21 cellular contexts compared by ENCODE assay signal in the genomic region with DNA sequence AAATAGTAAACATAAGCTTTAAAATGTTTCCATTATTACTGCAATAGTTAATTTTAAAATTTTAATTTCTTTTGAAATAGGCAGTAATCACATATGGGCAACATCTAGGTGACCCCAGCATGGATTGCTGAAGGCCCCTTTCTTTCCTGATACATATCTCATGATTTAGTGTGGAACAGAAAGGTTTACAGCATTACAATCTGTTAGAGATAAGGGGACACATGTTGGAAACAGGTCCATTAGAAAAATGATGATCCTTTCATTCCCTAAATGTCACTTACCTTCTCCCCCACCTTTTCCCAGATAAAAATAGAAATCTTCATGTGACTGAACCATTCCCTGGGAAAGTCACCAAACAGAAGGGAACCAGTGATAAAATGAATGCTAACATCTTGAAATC.
DNase-seq lines count a peak whose midpoint lies in the region; ATAC-seq and TF ChIP-seq lines count a peak whose summit lies in the region.
"Had no signal": no experiment of that assay in that cellular context is flagged by ENCODE, and none has a peak within 500 bp of the region (broad histone marks: within the 10 kb centered on the region; RNA-seq: fewer than 3 reads in every experiment).

No MANE protein-coding gene starts in this region.

- no peak overlapping the region for H3K4me3 ChIP-seq in left ventricle myocardium inferior
- H3K4me3 ChIP-seq: A549; BLaER1 treated with 17β-estradiol and CSF1 and Interleukin-3, amounts not matched to agents 10 nM and 100 nM had no signal

- DNase-seq in left ventricle myocardium inferior = no peak
- no peak for DNase-seq in Right ventricle myocardium superior
- no peak for DNase-seq in NOMO-1 treated with DMSO at 0.1 percent for 48 hours (lab: John Stamatoyannopoulos, UW; ENCODE audit: unreplicated experiment)
- no peak for DNase-seq in caudate nucleus (lab: John Stamatoyannopoulos, UW)
- DNase-seq: 8988T; ACHN; AML-193; BE2C; CD4-positive, alpha-beta T cell; CD8-positive, alpha-beta memory T cell; DMS 273 treated with DMSO at 0.1 percent for 48 hours; DMS79 treated with DMSO at 0.1 percent for 48 hours; GF-D8; H7; HCEC 1CT had no signal

- peaks cover 91% of the 10 kb centered on the region for H3K4me1 Mint-ChIP-seq in nephron
- H3K4me1 Mint-ChIP-seq: CD14-positive monocyte; CD8-positive, alpha-beta memory T cell had no signal

- intact Hi-C loops in left ventricle myocardium inferior (cut with micrococcal nuclease) (no loop called here), Right ventricle myocardium superior (cut with DNase I) (loop anchor here (10.0 kb wide), 1 partner anchor 78 kb away; no protein-coding TSS in a partner anchor)

- no peaks in the 10 kb centered on the region for H3K9me3 Mint-ChIP-seq in nephron
- H3K9me3 Mint-ChIP-seq: CD4-positive, alpha-beta T cell; CD8-positive, alpha-beta memory T cell had no signal

- H3K9me3 ChIP-seq in left ventricle myocardium inferior (replicated peaks) = no peaks in the 10 kb centered on the region
- H3K9me3 ChIP-seq: A549; BE2C; BLaER1 treated with 17β-estradiol and CSF1 and Interleukin-3, amounts not matched to agents 10 nM and 100 nM had no signal

- H3K4me3 Mint-ChIP-seq in nephron = no peak overlapping the region
- H3K4me3 Mint-ChIP-seq: CD14-positive monocyte; CD4-positive, alpha-beta T cell; CD8-positive, alpha-beta memory T cell had no signal

- H3K27ac Mint-ChIP-seq in nephron = peak overlapping the region; percentile 77 to 88 (median 81)
- H3K27ac Mint-ChIP-seq: CD14-positive monocyte; CD4-positive, alpha-beta T cell; CD8-positive, alpha-beta memory T cell had no signal

- H3K36me3 Mint-ChIP-seq in nephron (ENCODE audit: low read depth) = no peaks in the 10 kb centered on the region

- no peaks in the 10 kb centered on the region for H3K36me3 ChIP-seq in left ventricle myocardium inferior
- H3K36me3 ChIP-seq: BE2C had no signal

- H3K27me3 ChIP-seq in left ventricle myocardium inferior (ENCODE audit: low read depth) = no peaks in the 10 kb centered on the region
- H3K27me3 ChIP-seq: BE2C; BLaER1 treated with 17β-estradiol and CSF1 and Interleukin-3, amounts not matched to agents 10 nM and 100 nM had no signal

- TF ChIP-seq CTCF in left ventricle myocardium inferior (IDR thresholded peaks at IDR 0.05; ENCODE audit: borderline replicate concordance) (no peak), nephron (IDR thresholded peaks at IDR 0.05; ENCODE audit: unreplicated experiment in 3 of 3) (no peak)

- H3K27me3 Mint-ChIP-seq in nephron (ENCODE audit: low read depth) = no peaks in the 10 kb centered on the region
- H3K27me3 Mint-ChIP-seq: CD4-positive, alpha-beta T cell; CD8-positive, alpha-beta memory T cell had no signal

- H3K4me1 ChIP-seq in left ventricle myocardium inferior = peaks cover 34% of the 10 kb centered on the region
- H3K4me1 ChIP-seq: A549 had no signal

- ATAC-seq in Right ventricle myocardium superior (ENCODE audit: poor library complexity) (no peak), SK-N-SH treated with all-trans-retinoic acid at 6 μM for 48 hours (no peak), HG03039 (IDR thresholded peaks at IDR 0.05; ENCODE audit: unreplicated experiment) (no peak)
- ATAC-seq: A549 had no signal

- H3K27ac ChIP-seq in left ventricle myocardium inferior (replicated peaks) (peak overlapping the region; percentile 13), caudate nucleus (ENCODE audit: low read depth, low read length) (no peak overlapping the region)
- H3K27ac ChIP-seq: A549; BLaER1 treated with 17β-estradiol and CSF1 and Interleukin-3, amounts not matched to agents 10 nM and 100 nM had no signal

TF ChIP-seq in SK-N-SH treated with all-trans-retinoic acid at 6 μM for 48 hours, 23 proteins besides CTCF, POLR2A, EP300 and RAD21:
- peak; percentile 67; the same call in 1 of the 2 replicates for TF ChIP-seq TCF4 (CRISPR knock-in tag; IDR thresholded peaks at IDR 0.05; ENCODE audit: borderline replicate concordance)
- TF ChIP-seq BACH2 (CRISPR knock-in tag; IDR thresholded peaks at IDR 0.05; ENCODE audit: borderline replicate concordance) = no peak
- TF ChIP-seq ISL1 (CRISPR knock-in tag; IDR thresholded peaks at IDR 0.05) = 0 out of 2 replicates have a peak, but pooled peaks have one; percentile 12
- TF ChIP-seq, protein P1, sequence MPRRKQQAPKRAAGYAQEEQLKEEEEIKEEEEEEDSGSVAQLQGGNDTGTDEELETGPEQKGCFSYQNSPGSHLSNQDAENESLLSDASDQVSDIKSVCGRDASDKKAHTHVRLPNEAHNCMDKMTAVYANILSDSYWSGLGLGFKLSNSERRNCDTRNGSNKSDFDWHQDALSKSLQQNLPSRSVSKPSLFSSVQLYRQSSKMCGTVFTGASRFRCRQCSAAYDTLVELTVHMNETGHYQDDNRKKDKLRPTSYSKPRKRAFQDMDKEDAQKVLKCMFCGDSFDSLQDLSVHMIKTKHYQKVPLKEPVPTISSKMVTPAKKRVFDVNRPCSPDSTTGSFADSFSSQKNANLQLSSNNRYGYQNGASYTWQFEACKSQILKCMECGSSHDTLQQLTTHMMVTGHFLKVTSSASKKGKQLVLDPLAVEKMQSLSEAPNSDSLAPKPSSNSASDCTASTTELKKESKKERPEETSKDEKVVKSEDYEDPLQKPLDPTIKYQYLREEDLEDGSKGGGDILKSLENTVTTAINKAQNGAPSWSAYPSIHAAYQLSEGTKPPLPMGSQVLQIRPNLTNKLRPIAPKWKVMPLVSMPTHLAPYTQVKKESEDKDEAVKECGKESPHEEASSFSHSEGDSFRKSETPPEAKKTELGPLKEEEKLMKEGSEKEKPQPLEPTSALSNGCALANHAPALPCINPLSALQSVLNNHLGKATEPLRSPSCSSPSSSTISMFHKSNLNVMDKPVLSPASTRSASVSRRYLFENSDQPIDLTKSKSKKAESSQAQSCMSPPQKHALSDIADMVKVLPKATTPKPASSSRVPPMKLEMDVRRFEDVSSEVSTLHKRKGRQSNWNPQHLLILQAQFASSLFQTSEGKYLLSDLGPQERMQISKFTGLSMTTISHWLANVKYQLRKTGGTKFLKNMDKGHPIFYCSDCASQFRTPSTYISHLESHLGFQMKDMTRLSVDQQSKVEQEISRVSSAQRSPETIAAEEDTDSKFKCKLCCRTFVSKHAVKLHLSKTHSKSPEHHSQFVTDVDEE (CRISPR knock-in tag; IDR thresholded peaks at IDR 0.05) = peak; percentile 61; the same call in 1 of the 2 replicates
- TF ChIP-seq ZNF565 (CRISPR knock-in tag; conservative IDR thresholded peaks at IDR 0.05; ENCODE audit: low read depth) = no peak
- TF ChIP-seq, protein P2, sequence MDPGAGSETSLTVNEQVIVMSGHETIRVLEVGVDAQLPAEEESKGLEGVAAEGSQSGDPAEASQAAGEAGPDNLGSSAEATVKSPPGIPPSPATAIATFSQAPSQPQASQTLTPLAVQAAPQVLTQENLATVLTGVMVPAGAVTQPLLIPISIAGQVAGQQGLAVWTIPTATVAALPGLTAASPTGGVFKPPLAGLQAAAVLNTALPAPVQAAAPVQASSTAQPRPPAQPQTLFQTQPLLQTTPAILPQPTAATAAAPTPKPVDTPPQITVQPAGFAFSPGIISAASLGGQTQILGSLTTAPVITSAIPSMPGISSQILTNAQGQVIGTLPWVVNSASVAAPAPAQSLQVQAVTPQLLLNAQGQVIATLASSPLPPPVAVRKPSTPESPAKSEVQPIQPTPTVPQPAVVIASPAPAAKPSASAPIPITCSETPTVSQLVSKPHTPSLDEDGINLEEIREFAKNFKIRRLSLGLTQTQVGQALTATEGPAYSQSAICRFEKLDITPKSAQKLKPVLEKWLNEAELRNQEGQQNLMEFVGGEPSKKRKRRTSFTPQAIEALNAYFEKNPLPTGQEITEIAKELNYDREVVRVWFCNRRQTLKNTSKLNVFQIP (CRISPR knock-in tag; IDR thresholded peaks at IDR 0.05; ENCODE audit: borderline replicate concordance, low read depth) = no peak
